ENCODE assay signal across 20 cellular contexts in the genomic region with DNA sequence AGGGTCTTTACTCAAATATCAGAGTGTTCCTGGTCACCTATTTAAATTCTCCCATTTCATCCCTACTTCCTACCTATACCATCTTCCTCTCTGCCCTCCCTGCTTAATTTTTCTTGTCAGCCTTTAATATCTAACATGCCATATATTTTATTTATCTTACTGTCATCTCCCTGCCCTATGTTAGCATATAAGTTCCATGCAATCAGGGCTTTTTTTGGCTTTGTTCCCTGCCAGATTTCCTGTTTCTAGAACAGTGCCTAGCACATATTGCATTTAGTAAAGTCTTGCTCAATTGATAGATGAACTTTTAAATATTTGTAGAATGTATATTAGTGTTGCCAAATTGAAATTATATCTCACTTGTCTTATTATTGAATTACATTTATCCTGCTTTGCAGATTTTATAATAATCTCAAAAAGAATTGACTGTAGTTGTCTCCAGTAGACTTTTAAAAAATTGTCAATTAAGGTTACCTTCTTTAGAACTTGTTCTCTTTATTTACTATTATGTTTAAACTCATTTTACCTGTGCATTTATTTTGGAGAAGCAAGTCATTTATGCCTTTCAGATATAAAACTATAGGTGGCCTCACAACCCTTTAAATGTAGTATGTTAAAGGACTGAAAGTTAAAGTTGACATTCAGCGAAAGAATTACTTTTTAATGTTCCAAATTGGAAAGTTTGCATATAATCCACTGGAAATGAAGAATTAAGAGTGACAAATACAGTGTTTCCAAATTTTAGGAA.
A peak's percentile ranks its signal among the peaks of the same experiment; 100 is the strongest.
DNase-seq lines count a peak whose midpoint lies in the region; TF ChIP-seq lines count a peak whose summit lies in the region.
"Had no signal": no experiment of that assay in that cellular context is flagged by ENCODE, and none has a peak within 500 bp of the region (broad histone marks: within the 10 kb centered on the region; RNA-seq: fewer than 3 reads in every experiment).

No MANE protein-coding gene starts in this region.

- intact Hi-C loops in MCF 10A (cut with micrococcal nuclease) (no loop called here), breast epithelium (cut with DNase I; ENCODE audit: low total_unique reads) (no loop called here), stomach (cut with DNase I; ENCODE audit: low total_unique reads) (no loop called here)

- no peak for TF ChIP-seq EP300 in stomach (IDR thresholded peaks at IDR 0.05)

- TF ChIP-seq POLR2A in breast epithelium (IDR thresholded peaks at IDR 0.05) (no peak), stomach (IDR thresholded peaks at IDR 0.05) (no peak)

- H3K27ac Mint-ChIP-seq in MCF 10A (ENCODE audit: low read depth, unreplicated experiment) (peak overlapping the region; percentile 74), type B pancreatic cell (peak overlapping the region; percentile 38)
- H3K27ac Mint-ChIP-seq: activated naive CD8-positive, alpha-beta T cell; activated T-cell treated with anti-CD3 and anti-CD28 coated beads, Interleukin-2, amount 50 U/mL, for 24 hours; effector memory CD8-positive, alpha-beta T cell; stimulated activated effector memory CD8-positive, alpha-beta T cell treated with anti-CD3 and anti-CD28 coated beads, Interleukin-12 subunit alpha, Interleukin-12 subunit beta, amount 100 ng/mL, for 72 hours had no signal

- no peak overlapping the region for H3K4me3 Mint-ChIP-seq in MCF 10A (ENCODE audit: unreplicated experiment)
- no peak overlapping the region for H3K4me3 Mint-ChIP-seq in type B pancreatic cell
- H3K4me3 Mint-ChIP-seq: activated naive CD8-positive, alpha-beta T cell; activated T-cell treated with anti-CD3 and anti-CD28 coated beads, Interleukin-2, amount 50 U/mL, for 24 hours; CD14-positive monocyte; effector memory CD8-positive, alpha-beta T cell; stimulated activated effector memory CD8-positive, alpha-beta T cell treated with anti-CD3 and anti-CD28 coated beads, Interleukin-12 subunit alpha, Interleukin-12 subunit beta, amount 100 ng/mL, for 72 hours had no signal

- H3K36me3 Mint-ChIP-seq in MCF 10A (ENCODE audit: insufficient read depth, unreplicated experiment) = peaks cover 47% of the 10 kb centered on the region
- peaks cover 24% of the 10 kb centered on the region for H3K36me3 Mint-ChIP-seq in type B pancreatic cell
- H3K36me3 Mint-ChIP-seq: stimulated activated effector memory CD8-positive, alpha-beta T cell treated with anti-CD3 and anti-CD28 coated beads, Interleukin-12 subunit alpha, Interleukin-12 subunit beta, amount 100 ng/mL, for 72 hours had no signal

- DNase-seq in MCF 10A (ENCODE audit: unreplicated experiment) = peak; percentile 60
- no peak for DNase-seq in breast epithelium (ENCODE audit: low spot score in 2 of 2)
- peak; percentile 67 for DNase-seq in adipocyte (ENCODE audit: low read depth)
- peak; percentile 60 for DNase-seq in fibroblast of the aortic adventitia (ENCODE audit: low read depth)
- no peak for DNase-seq in type B pancreatic cell (ENCODE audit: extremely low spot score, unreplicated experiment)
- DNase-seq in NCI-H187 (lab: John Stamatoyannopoulos, UW) = no peak
- DNase-seq in stimulated activated CD4-positive, alpha-beta T cell treated with anti-CD3 and anti-CD28 coated beads, Interleukin-2, amount 100 ng/mL, for 24 hours = no peak
- no peak for DNase-seq in stomach
- DNase-seq: 8988T; activated T-cell treated with anti-CD3 and anti-CD28 coated beads, Interleukin-2, amount 50 U/mL, for 24 hours; central memory CD4-positive, alpha-beta T cell; effector memory CD8-positive, alpha-beta T cell; NCI-H1105; pancreas; Peyer's patch; thyroid gland had no signal

- H3K9me3 Mint-ChIP-seq in MCF 10A (ENCODE audit: unreplicated experiment) = no peaks in the 10 kb centered on the region
- H3K9me3 Mint-ChIP-seq in type B pancreatic cell = no peaks in the 10 kb centered on the region
- H3K9me3 Mint-ChIP-seq: activated T-cell treated with anti-CD3 and anti-CD28 coated beads, Interleukin-2, amount 50 U/mL, for 24 hours; CD14-positive monocyte; effector memory CD8-positive, alpha-beta T cell; stimulated activated effector memory CD8-positive, alpha-beta T cell treated with anti-CD3 and anti-CD28 coated beads, Interleukin-12 subunit alpha, Interleukin-12 subunit beta, amount 100 ng/mL, for 72 hours had no signal

- H3K27ac ChIP-seq in breast epithelium (no peak overlapping the region), stomach (no peak overlapping the region)
- H3K27ac ChIP-seq: pancreas, Peyer's patch, thyroid gland had no signal

- H3K4me1 ChIP-seq in breast epithelium = no peaks in the 10 kb centered on the region
- peaks cover 20% of the 10 kb centered on the region for H3K4me1 ChIP-seq in adipocyte (ENCODE audit: control insufficient read depth, insufficient read depth, low read length)
- H3K4me1 ChIP-seq in stomach = peaks cover 0 to 42% (median 24%) of the 10 kb centered on the region in 4 donors
- H3K4me1 ChIP-seq: thyroid gland had no signal

- TF ChIP-seq CTCF in MCF 10A (IDR thresholded peaks at IDR 0.05; ENCODE audit: unreplicated experiment) = no peak
- no peak for TF ChIP-seq CTCF in breast epithelium (IDR thresholded peaks at IDR 0.05)
- no peak for TF ChIP-seq CTCF in fibroblast of the aortic adventitia (IDR thresholded peaks at IDR 0.05; ENCODE audit: insufficient read depth, low read length)
- TF ChIP-seq CTCF in type B pancreatic cell (conservative IDR thresholded peaks at IDR 0.05) = no peak
- TF ChIP-seq CTCF in stomach (IDR thresholded peaks at IDR 0.05) = no peak

- peaks cover 29% of the 10 kb centered on the region for H3K4me1 Mint-ChIP-seq in MCF 10A (ENCODE audit: insufficient read depth, unreplicated experiment)
- H3K4me1 Mint-ChIP-seq in type B pancreatic cell (ENCODE audit: unreplicated experiment) = peaks cover 15% of the 10 kb centered on the region
- H3K4me1 Mint-ChIP-seq: stimulated activated effector memory CD8-positive, alpha-beta T cell treated with anti-CD3 and anti-CD28 coated beads, Interleukin-12 subunit alpha, Interleukin-12 subunit beta, amount 100 ng/mL, for 72 hours had no signal

- H3K9ac ChIP-seq in adipocyte (ENCODE audit: low read length) = no peak overlapping the region

- H3K36me3 ChIP-seq in breast epithelium (no peaks in the 10 kb centered on the region), adipocyte (ENCODE audit: control insufficient read depth, insufficient read depth, low read length, severe bottlenecking) (peaks cover 49% of the 10 kb centered on the region), stomach (peaks cover 0 to 38% (median 24%) of the 10 kb centered on the region in 4 donors)
- H3K36me3 ChIP-seq: pancreas, thyroid gland had no signal

- 89 to 94% (median 91%) methylated on average over 1 of the region's 1 CpG for WGBS in stomach, 5 donors

- H3K4me3 ChIP-seq in breast epithelium = no peak overlapping the region
- H3K4me3 ChIP-seq in adipocyte (ENCODE audit: low read length) = peak overlapping the region; percentile 29
- H3K4me3 ChIP-seq in fibroblast of the aortic adventitia (ENCODE audit: low read depth, low read length) = no peak overlapping the region
- no peak overlapping the region for H3K4me3 ChIP-seq in stomach
- H3K4me3 ChIP-seq: lung, pancreas, Peyer's patch, thyroid gland had no signal

- H3K27me3 Mint-ChIP-seq in MCF 10A (ENCODE audit: insufficient read depth, unreplicated experiment) (no peaks in the 10 kb centered on the region), type B pancreatic cell (no peaks in the 10 kb centered on the region)
- H3K27me3 Mint-ChIP-seq: activated naive CD8-positive, alpha-beta T cell; activated T-cell treated with anti-CD3 and anti-CD28 coated beads, Interleukin-2, amount 50 U/mL, for 24 hours; effector memory CD8-positive, alpha-beta T cell had no signal

- CTCF ChIA-PET in MCF 10A (lab: Yijun Ruan, JAX) = interaction anchor here (1.8 kb wide), 1 partner anchor 29 kb away, joined by 4 read pairs; no protein-coding TSS in a partner anchor

- no peaks in the 10 kb centered on the region for H3K9me3 ChIP-seq in breast epithelium
- H3K9me3 ChIP-seq in adipocyte (ENCODE audit: control insufficient read depth, low read length) = no peaks in the 10 kb centered on the region
- H3K9me3 ChIP-seq in stomach = no peaks in the 10 kb centered on the region
- H3K9me3 ChIP-seq: pancreas, Peyer's patch, thyroid gland had no signal

- H3K27me3 ChIP-seq in breast epithelium (no peaks in the 10 kb centered on the region), adipocyte (replicated peaks; ENCODE audit: control insufficient read depth, insufficient read depth, low read length) (no peaks in the 10 kb centered on the region), stomach (no peaks in the 10 kb centered on the region)
- H3K27me3 ChIP-seq: pancreas, Peyer's patch, thyroid gland had no signal

- BruUV-seq in MCF 10A (replicated peaks; lab: Mats Ljungman, UMichigan) = no TSS peak

- POLR2A ChIA-PET in MCF 10A (lab: Yijun Ruan, JAX) = no interaction called here

Comparison
In these comparisons a context has a peak if more than half of its experiments do, and no peak if none do; other contexts are left out.
1. DNase-seq: peak in MCF 10A (single experiment), adipocyte (single experiment) and fibroblast of the aortic adventitia (single experiment); none in breast epithelium (0 of 2), type B pancreatic cell (single experiment), NCI-H187 (0 of 2), stimulated activated CD4-positive, alpha-beta T cell treated with anti-CD3 and anti-CD28 coated beads, Interleukin-2, amount 100 ng/mL, for 24 hours (0 of 2) and stomach (single experiment).